ENCODE assay signal across 14 cellular contexts in genomic region chr17:27579304-27579703, GRCh38. TPM values are rescaled to one million over a fixed set of nuclear protein-coding genes. Genes with fewer than 3 reads are reported as not detected.
DNase-seq lines count a peak whose midpoint lies in the region; ATAC-seq, FAIRE-seq and TF ChIP-seq lines count a peak whose summit lies in the region.
"Had no signal": no experiment of that assay in that cellular context is flagged by ENCODE, and none has a peak within 500 bp of the region (broad histone marks: within the 10 kb centered on the region; RNA-seq: fewer than 3 reads in every experiment).

No MANE protein-coding gene starts in this region.

- H3K4me1 Mint-ChIP-seq in activated T-cell treated with anti-CD3 and anti-CD28 coated beads, Interleukin-2, amount 50 U/mL, for 72 hours (ENCODE audit: low read depth): peaks cover 73% of the 10 kb centered on the region
- peaks cover 37% of the 10 kb centered on the region for H3K4me1 Mint-ChIP-seq in activated naive CD8-positive, alpha-beta T cell (ENCODE audit: low read depth)
- peaks cover 71% of the 10 kb centered on the region for H3K4me1 Mint-ChIP-seq in stimulated activated effector memory CD8-positive, alpha-beta T cell treated with anti-CD3 and anti-CD28 coated beads, Interleukin-12 subunit alpha, Interleukin-12 subunit beta, amount 100 ng/mL, for 72 hours

- TF ChIP-seq POLR2A in GM12892 (IDR thresholded peaks at IDR 0.05; ENCODE audit: low read depth, low read length): no peak

- H3K27me3 Mint-ChIP-seq in activated T-cell treated with anti-CD3 and anti-CD28 coated beads, Interleukin-2, amount 50 U/mL, for 72 hours (ENCODE audit: low read depth): no peaks in the 10 kb centered on the region
- no peaks in the 10 kb centered on the region for H3K27me3 Mint-ChIP-seq in activated naive CD8-positive, alpha-beta T cell

- no peak for DNase-seq in activated T-cell treated with anti-CD3 and anti-CD28 coated beads, Interleukin-2, amount 50 U/mL, for 72 hours
- no peak for DNase-seq in activated T-cell treated with anti-CD3 and anti-CD28 coated beads, Interleukin-2, amount 50 U/mL, for 1 hour
- no peak for DNase-seq in stimulated activated effector memory CD8-positive, alpha-beta T cell treated with anti-CD3 and anti-CD28 coated beads, Interleukin-12 subunit alpha, Interleukin-12 subunit beta, amount 100 ng/mL, for 72 hours (ENCODE audit: low spot score in 2 of 2)
- DNase-seq in mesenteric fat pad (ENCODE audit: low spot score): no peak
- no peak for DNase-seq in GM12892 (ENCODE audit: insufficient read length)
- DNase-seq: activated effector memory CD4-positive, alpha-beta T cell treated with Interleukin-2 at 50 U/mL for 16 hours; Calu3; NCI-H2107; SK-N-SH; spleen had no signal

- peak overlapping the region; percentile 62 for H3K27ac Mint-ChIP-seq in activated T-cell treated with anti-CD3 and anti-CD28 coated beads, Interleukin-2, amount 50 U/mL, for 72 hours
- peak overlapping the region; percentile 68 for H3K27ac Mint-ChIP-seq in activated naive CD8-positive, alpha-beta T cell
- H3K27ac Mint-ChIP-seq in stimulated activated effector memory CD8-positive, alpha-beta T cell treated with anti-CD3 and anti-CD28 coated beads, Interleukin-12 subunit alpha, Interleukin-12 subunit beta, amount 100 ng/mL, for 72 hours: peak overlapping the region; percentile 83

- H3K4me3 Mint-ChIP-seq in activated T-cell treated with anti-CD3 and anti-CD28 coated beads, Interleukin-2, amount 50 U/mL, for 72 hours: peak overlapping the region; percentile 63 to 70
- H3K4me3 Mint-ChIP-seq in activated naive CD8-positive, alpha-beta T cell: no peak overlapping the region
- peak overlapping the region; percentile 48 for H3K4me3 Mint-ChIP-seq in stimulated activated effector memory CD8-positive, alpha-beta T cell treated with anti-CD3 and anti-CD28 coated beads, Interleukin-12 subunit alpha, Interleukin-12 subunit beta, amount 100 ng/mL, for 72 hours
- H3K4me3 Mint-ChIP-seq: WTC11 had no signal

- FAIRE-seq in GM12892 (lab: Jason Lieb, UNC): no peak

- H3K36me3 Mint-ChIP-seq in activated T-cell treated with anti-CD3 and anti-CD28 coated beads, Interleukin-2, amount 50 U/mL, for 72 hours (ENCODE audit: insufficient read depth in 2 of 2): peaks cover 12 to 22% of the 10 kb centered on the region in 2 donors
- peaks cover 13% of the 10 kb centered on the region for H3K36me3 Mint-ChIP-seq in activated naive CD8-positive, alpha-beta T cell
- H3K36me3 Mint-ChIP-seq in stimulated activated effector memory CD8-positive, alpha-beta T cell treated with anti-CD3 and anti-CD28 coated beads, Interleukin-12 subunit alpha, Interleukin-12 subunit beta, amount 100 ng/mL, for 72 hours: peaks cover 28% of the 10 kb centered on the region

- peak; percentile 25 to 27 for ATAC-seq in activated T-cell treated with anti-CD3 and anti-CD28 coated beads, Interleukin-2, amount 50 U/mL, for 72 hours (replicated peaks in 1 of 2)
- peak; percentile 3 for ATAC-seq in HG02610 (IDR thresholded peaks at IDR 0.05; ENCODE audit: unreplicated experiment)
- peak; percentile 50 for ATAC-seq in stimulated activated effector memory CD8-positive, alpha-beta T cell treated with anti-CD3 and anti-CD28 coated beads, Interleukin-12 subunit alpha, Interleukin-12 subunit beta, amount 100 ng/mL, for 72 hours
- ATAC-seq in HG02763 (IDR thresholded peaks at IDR 0.05; ENCODE audit: unreplicated experiment): no peak
- ATAC-seq: WTC11 had no signal

- H3K9me3 Mint-ChIP-seq in activated T-cell treated with anti-CD3 and anti-CD28 coated beads, Interleukin-2, amount 50 U/mL, for 72 hours: no peaks in the 10 kb centered on the region
- H3K9me3 Mint-ChIP-seq in activated naive CD8-positive, alpha-beta T cell (ENCODE audit: low read depth): no peaks in the 10 kb centered on the region
- no peaks in the 10 kb centered on the region for H3K9me3 Mint-ChIP-seq in stimulated activated effector memory CD8-positive, alpha-beta T cell treated with anti-CD3 and anti-CD28 coated beads, Interleukin-12 subunit alpha, Interleukin-12 subunit beta, amount 100 ng/mL, for 72 hours
- H3K9me3 Mint-ChIP-seq: WTC11 had no signal

RNA-seq across cellular contexts. Expression of gene LGALS9, which starts 51.7 kb away (rescaled TPM):
- 10 to 100 TPM; 44.8 to 46.3 TPM for total RNA-seq in activated T-cell treated with anti-CD3 and anti-CD28 coated beads, Interleukin-2, amount 50 U/mL, for 72 hours
- 116 TPM for total RNA-seq in mesenteric fat pad
- polyA plus RNA-seq in GM12892 (2012; ENCODE audit: missing spikeins): 125 TPM
